In the genomic region with DNA sequence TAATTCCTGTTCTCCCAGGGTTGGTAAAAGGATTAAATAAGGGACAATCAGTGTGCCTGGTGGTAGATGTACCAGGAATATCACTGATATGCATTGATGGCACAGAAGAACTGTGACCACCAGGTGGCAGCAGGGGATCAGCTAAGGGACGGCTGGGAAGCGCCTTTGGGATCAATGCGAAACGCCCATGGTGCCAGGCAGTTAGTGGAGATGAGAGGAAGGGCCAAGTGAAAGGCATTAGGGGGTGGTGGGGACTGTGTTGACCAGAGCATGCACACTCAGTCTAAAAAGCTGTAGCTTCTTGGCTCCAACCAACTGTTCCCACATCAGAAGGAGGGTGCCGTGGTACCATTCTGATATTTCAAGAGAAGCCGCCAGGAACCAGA, we compare ENCODE assay signal across 8 cellular contexts. TPM values are rescaled to one million over a fixed set of nuclear protein-coding genes. Genes with fewer than 3 reads are reported as not detected.
DNase-seq lines count a peak whose midpoint lies in the region; ATAC-seq, FAIRE-seq and TF ChIP-seq lines count a peak whose summit lies in the region.

No MANE protein-coding gene starts in this region.

- H4K8ac ChIP-seq in mesendoderm (ENCODE audit: low read depth, low read length) = no peak overlapping the region

- H2BK15ac ChIP-seq in mesendoderm (replicated peaks; ENCODE audit: low read depth) = no peak overlapping the region

- TF ChIP-seq POLR2A in uterus (IDR thresholded peaks at IDR 0.05) = no peak

- H4K5ac ChIP-seq in mesendoderm (ENCODE audit: low read length) = no peak overlapping the region

- H3K23ac ChIP-seq in mesendoderm (ENCODE audit: low read length) = no peak overlapping the region

- WGBS in mesendoderm (ENCODE audit: extremely low coverage, insufficient coverage, low lambda C conversion rate) = no CpG with 5 or more reads among the region's 6 CpGs

- H3K4me2 ChIP-seq in mesendoderm (ENCODE audit: low read length) = no peak overlapping the region

- H3K27me3 ChIP-seq in mesendoderm (ENCODE audit: insufficient read depth, low read length, poor library complexity) (no peaks in the 10 kb centered on the region), uterus (no peaks in the 10 kb centered on the region)

- H3K79me2 ChIP-seq in mesendoderm (ENCODE audit: control insufficient read depth, insufficient read depth, low read length) = no peaks in the 10 kb centered on the region

- ATAC-seq in GM21619 (IDR thresholded peaks at IDR 0.05; ENCODE audit: unreplicated experiment) = peak; percentile 41

- DNase-seq in D341Med (ENCODE audit: low spot score) (peak; percentile 82), NCI-H1694 (lab: John Stamatoyannopoulos, UW) (peak; percentile 51), epidermal melanocyte (ENCODE audit: insufficient read length, low spot score) (peak; percentile 61), mesendoderm (peak; percentile 80), uterus (no peak)
- no peak for DNase-seq in effector CD4-positive, alpha-beta T cell

- no peak overlapping the region for H2AK5ac ChIP-seq in mesendoderm (ENCODE audit: low read length)

- intact Hi-C loops in uterus (cut with DNase I; ENCODE audit: low total_unique reads) = loop anchor here (10.0 kb wide), 1 partner anchor 358 kb away; no protein-coding TSS in a partner anchor

- no peak overlapping the region for H3K4ac ChIP-seq in mesendoderm (ENCODE audit: low read depth, low read length)

- no peak overlapping the region for H2BK5ac ChIP-seq in mesendoderm (ENCODE audit: low read length)

- peak; percentile 80 for FAIRE-seq in TTC549 (lab: Jason Lieb, UNC)

- peak; percentile 57 to 87 (median 80) for TF ChIP-seq CTCF in uterus (IDR thresholded peaks at IDR 0.05)

- H3K4me1 ChIP-seq in mesendoderm (ENCODE audit: control insufficient read depth, low read depth, low read length) (peaks cover 9% of the 10 kb centered on the region), uterus (no peaks in the 10 kb centered on the region)

- H3K56ac ChIP-seq in mesendoderm (ENCODE audit: low read length) = no peak overlapping the region

- no peak overlapping the region for H2BK120ac ChIP-seq in mesendoderm (ENCODE audit: low read depth, low read length)

- no peaks in the 10 kb centered on the region for H3K79me1 ChIP-seq in mesendoderm (ENCODE audit: low read length)

- H3K9me3 ChIP-seq in uterus = no peaks in the 10 kb centered on the region

- H3K18ac ChIP-seq in mesendoderm (ENCODE audit: low read length) = no peak overlapping the region

- H3K9ac ChIP-seq in mesendoderm (ENCODE audit: low read length) = no peak overlapping the region

- H3K27ac ChIP-seq in mesendoderm (ENCODE audit: low read depth, low read length) = no peak overlapping the region
- no peak overlapping the region for H3K27ac ChIP-seq in uterus

- H3K36me3 ChIP-seq in mesendoderm (ENCODE audit: control insufficient read depth, insufficient read depth, low read length) = no peaks in the 10 kb centered on the region
- H3K36me3 ChIP-seq in uterus = no peaks in the 10 kb centered on the region

- H3K4me3 ChIP-seq in mesendoderm (ENCODE audit: low read length) = no peak overlapping the region
- H3K4me3 ChIP-seq in uterus = no peak overlapping the region

RNA-seq across cellular contexts. Expression of a gene that starts 55.6 kb away (rescaled TPM):
- polyA plus RNA-seq in mesendoderm (2013, experiment 1 of 2) = 0.13 TPM
- polyA plus RNA-seq in mesendoderm (2013, experiment 2 of 2) = 0.07 TPM
- total RNA-seq in uterus = 10 to 100 TPM in 1 of 4 donors, 1 to 10 TPM in 3; 4.6 to 10.4 (median 7.9) TPM

Comparison
In these comparisons a context has a peak if more than half of its experiments do, and no peak if none do; other contexts are left out.
1. DNase-seq: peak in D341Med (single experiment), NCI-H1694 (single experiment), epidermal melanocyte (single experiment) and mesendoderm (single experiment); none in uterus (0 of 2) and effector CD4-positive, alpha-beta T cell (single experiment).